ENCODE assay signal across 1 cellular context in the genomic region with DNA sequence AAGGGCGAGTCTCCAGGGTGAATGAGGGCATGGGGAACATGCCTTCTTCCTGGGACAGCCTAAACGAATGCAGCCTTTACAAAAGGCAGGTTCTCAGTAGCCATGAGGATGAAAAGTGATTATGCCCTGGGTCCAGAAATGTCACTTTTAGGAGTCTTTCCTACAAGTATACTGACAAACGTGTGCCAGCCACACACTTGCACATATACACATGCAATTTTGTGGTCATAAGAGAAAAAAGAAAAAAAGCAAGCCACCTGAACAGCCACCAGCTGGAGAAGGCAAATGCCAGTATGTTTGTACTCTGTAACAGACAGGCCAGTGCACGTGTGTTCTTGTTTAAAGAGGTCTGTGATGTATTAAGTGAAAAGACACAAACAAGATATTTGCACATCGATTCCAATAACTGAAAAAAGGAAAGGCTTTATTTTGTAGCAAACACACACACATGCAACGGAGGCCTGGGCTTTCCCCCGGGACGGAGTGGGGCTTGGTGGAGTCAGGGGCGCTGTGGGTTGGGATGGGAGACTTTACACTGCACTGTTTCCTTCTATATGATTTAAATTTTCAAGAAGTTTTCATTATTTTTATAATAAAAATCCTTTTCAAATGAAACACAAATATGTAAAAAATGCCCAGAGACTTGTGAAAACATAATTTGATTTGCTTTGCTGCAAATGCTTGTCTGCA.
TF ChIP-seq lines count a peak whose summit lies in the region.

No MANE protein-coding gene starts in this region.

TF ChIP-seq in GM12878, 131 proteins besides CTCF, POLR2A, EP300 and RAD21:
- peak; percentile 52; the same call in 1 of the 2 replicates for TF ChIP-seq POLR2AphosphoS5 (IDR thresholded peaks at IDR 0.05; ENCODE audit: low read length)
- TF ChIP-seq CBFB (IDR thresholded peaks at IDR 0.05; ENCODE audit: low read depth) = no peak
